12 cellular contexts compared by ENCODE assay signal in the genomic region with DNA sequence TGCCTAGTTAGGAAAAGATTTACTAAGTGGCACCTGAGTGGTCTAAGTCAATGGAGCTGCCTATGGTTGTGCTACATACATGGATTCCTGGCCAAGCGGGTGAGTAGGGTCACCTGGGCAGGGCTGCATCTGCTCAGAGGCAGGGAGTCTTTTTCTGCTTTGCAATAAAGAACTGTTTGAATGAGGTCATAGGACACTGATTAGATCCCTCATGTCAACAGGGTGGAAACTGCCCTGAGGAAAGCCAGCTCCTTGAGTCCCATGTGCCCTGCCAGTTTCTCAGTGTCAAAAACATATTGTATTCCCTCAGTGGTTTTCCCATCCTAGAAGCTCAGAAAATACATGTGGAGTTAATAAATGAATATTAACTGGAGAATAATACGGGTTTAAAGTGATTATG. TPM values are rescaled to one million over a fixed set of nuclear protein-coding genes. Genes with fewer than 3 reads are reported as not detected.
"Had no signal": no experiment of that assay in that cellular context is flagged by ENCODE, and none has a peak within 500 bp of the region (broad histone marks: within the 10 kb centered on the region; RNA-seq: fewer than 3 reads in every experiment).

No MANE protein-coding gene starts in this region.

- H3K4me3 ChIP-seq: ascending aorta, left ventricle myocardium inferior had no signal

- H3K9me3 ChIP-seq: ascending aorta, left ventricle myocardium inferior had no signal

- H3K36me3 ChIP-seq: ascending aorta, left ventricle myocardium inferior had no signal

- H3K27ac ChIP-seq: ascending aorta, left ventricle myocardium inferior, WERI-Rb-1 had no signal

- ATAC-seq: natural killer cell treated with Interleukin-12 subunit alpha and Interleukin-12 subunit beta and Interleukin-15 and Interleukin-18, amount 100 ng/mL, for 72 hours; stimulated activated naive B cell treated with anti-CD40 and anti-IgM and Interleukin-4, amounts not matched to agents 10 μg/mL and 1 μg/mL and 100 μg/mL, for 72 hours had no signal

- H3K27me3 ChIP-seq: ascending aorta had no signal

- DNase-seq: activated CD4-positive, alpha-beta T cell treated with anti-CD3 and anti-CD28 coated beads, Interleukin-2, amount 50 U/mL, for 48 hours; activated naive CD4-positive, alpha-beta T cell treated with anti-CD3 and anti-CD28 coated beads, Interleukin-2, amount 10 ng/mL, durations not matched to agents 7 days and 5 days; activated T-cell treated with anti-CD3 and anti-CD28 coated beads, Interleukin-2, amount 50 U/mL, for 1 hour; effector memory CD4-positive, alpha-beta T cell; foreskin melanocyte; left ventricle myocardium inferior; stimulated activated CD4-positive, alpha-beta T cell treated with anti-CD3 and anti-CD28 coated beads, Interleukin-2, amount 100 ng/mL, for 48 hours; stimulated activated naive B cell treated with anti-CD40 and anti-IgM and Interleukin-4, amounts not matched to agents 10 μg/mL and 1 μg/mL and 100 μg/mL, for 72 hours; WERI-Rb-1 had no signal

RNA-seq across cellular contexts. Expression of a gene that starts 4.6 kb away (rescaled TPM):
- total RNA-seq: activated T-helper 2 cell treated with anti-CD3 and anti-CD28 coated beads, Interferon-gamma antibody, Interleukin-2, Interleukin-4, amounts not matched to agents 10 μg/mL and 5 μg/mL and 100 μg/mL, durations not matched to agents 14 hours and 24 hours and 36 hours had no signal

RNA-seq across cellular contexts. Expression of a gene that starts 31.1 kb away (rescaled TPM):
- total RNA-seq: activated T-helper 2 cell treated with anti-CD3 and anti-CD28 coated beads, Interferon-gamma antibody, Interleukin-2, Interleukin-4, amounts not matched to agents 10 μg/mL and 5 μg/mL and 100 μg/mL, durations not matched to agents 14 hours and 24 hours and 36 hours; natural killer cell treated with Interleukin-12 subunit alpha and Interleukin-12 subunit beta and Interleukin-15 and Interleukin-18, amount 100 ng/mL, for 72 hours had no signal
